In the genomic region with DNA sequence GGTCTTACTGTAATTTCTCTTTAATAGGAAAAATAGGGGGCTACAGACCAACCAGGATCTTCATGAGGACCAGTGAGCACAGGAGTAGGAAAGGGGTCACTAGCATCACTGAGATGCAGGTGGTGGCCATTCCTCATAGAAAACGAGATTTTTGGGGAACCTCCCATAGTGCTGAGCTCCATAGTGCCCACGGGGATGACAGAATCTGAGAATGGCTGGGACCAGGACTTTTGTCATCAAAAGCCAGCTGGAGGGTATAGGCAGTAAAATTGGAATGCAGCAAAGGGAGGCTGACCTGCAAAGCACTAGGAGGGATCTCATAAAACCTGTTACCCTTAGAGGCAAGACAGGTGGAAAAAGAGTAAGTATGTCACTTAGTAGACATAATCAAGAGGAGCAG, we compare ENCODE assay signal across 19 cellular contexts. TPM values are rescaled to one million over a fixed set of nuclear protein-coding genes. Genes with fewer than 3 reads are reported as not detected.
DNase-seq lines count a peak whose midpoint lies in the region; ATAC-seq lines count a peak whose summit lies in the region.
"Had no signal": no experiment of that assay in that cellular context is flagged by ENCODE, and none has a peak within 500 bp of the region (broad histone marks: within the 10 kb centered on the region; RNA-seq: fewer than 3 reads in every experiment).

No MANE protein-coding gene starts in this region.

- H3K27ac Mint-ChIP-seq in IgD-negative memory B cell: peak overlapping the region in 2 of 3 donors; percentile 13 to 73
- H3K27ac Mint-ChIP-seq in activated naive CD8-positive, alpha-beta T cell treated with anti-CD3 and anti-CD28 coated beads, Interleukin-2, amount 50 U/mL, for 24 hours: peak overlapping the region; percentile 100
- peak overlapping the region; percentile 97 for H3K27ac Mint-ChIP-seq in stimulated activated effector memory CD8-positive, alpha-beta T cell treated with anti-CD3 and anti-CD28 coated beads, Interleukin-12 subunit alpha, Interleukin-12 subunit beta, amount 100 ng/mL, for 72 hours

- ATAC-seq in activated T-cell treated with anti-CD3 and anti-CD28 coated beads, Interleukin-2, amount 50 U/mL, for 4 hours: no peak
- ATAC-seq in activated naive CD8-positive, alpha-beta T cell treated with anti-CD3 and anti-CD28 coated beads, Interleukin-2, amount 50 U/mL, for 24 hours: no peak
- ATAC-seq in stimulated activated effector memory CD8-positive, alpha-beta T cell treated with anti-CD3 and anti-CD28 coated beads, Interleukin-12 subunit alpha, Interleukin-12 subunit beta, amount 100 ng/mL, for 72 hours: no peak
- ATAC-seq in HG03521 (IDR thresholded peaks at IDR 0.05; ENCODE audit: unreplicated experiment): no peak
- ATAC-seq in HG03469 (IDR thresholded peaks at IDR 0.05; ENCODE audit: unreplicated experiment): no peak
- ATAC-seq: HCT116 had no signal

- no peaks in the 10 kb centered on the region for H3K9me3 Mint-ChIP-seq in activated T-cell treated with anti-CD3 and anti-CD28 coated beads, Interleukin-2, amount 50 U/mL, for 4 hours
- H3K9me3 Mint-ChIP-seq in IgD-negative memory B cell: no peaks in the 10 kb centered on the region
- H3K9me3 Mint-ChIP-seq in activated naive CD8-positive, alpha-beta T cell treated with anti-CD3 and anti-CD28 coated beads, Interleukin-2, amount 50 U/mL, for 24 hours: no peaks in the 10 kb centered on the region
- no peaks in the 10 kb centered on the region for H3K9me3 Mint-ChIP-seq in stimulated activated effector memory CD8-positive, alpha-beta T cell treated with anti-CD3 and anti-CD28 coated beads, Interleukin-12 subunit alpha, Interleukin-12 subunit beta, amount 100 ng/mL, for 72 hours

- H3K4me1 Mint-ChIP-seq in activated T-cell treated with anti-CD3 and anti-CD28 coated beads, Interleukin-2, amount 50 U/mL, for 4 hours (ENCODE audit: low read depth): peaks cover 71% of the 10 kb centered on the region
- H3K4me1 Mint-ChIP-seq in IgD-negative memory B cell: peaks cover 36 to 57% (median 36%) of the 10 kb centered on the region in 3 donors
- peaks cover 70% of the 10 kb centered on the region for H3K4me1 Mint-ChIP-seq in activated naive CD8-positive, alpha-beta T cell treated with anti-CD3 and anti-CD28 coated beads, Interleukin-2, amount 50 U/mL, for 24 hours
- peaks cover 71% of the 10 kb centered on the region for H3K4me1 Mint-ChIP-seq in stimulated activated effector memory CD8-positive, alpha-beta T cell treated with anti-CD3 and anti-CD28 coated beads, Interleukin-12 subunit alpha, Interleukin-12 subunit beta, amount 100 ng/mL, for 72 hours

- DNase-seq in activated T-cell treated with anti-CD3 and anti-CD28 coated beads, Interleukin-2, amount 50 U/mL, for 4 hours: no peak
- DNase-seq in activated T-cell treated with anti-CD3 and anti-CD28 coated beads, Interleukin-2, amount 50 U/mL, for 1 hour: no peak
- DNase-seq in activated naive CD8-positive, alpha-beta T cell treated with anti-CD3 and anti-CD28 coated beads, Interleukin-2, amount 50 U/mL, for 24 hours: no peak
- DNase-seq in stimulated activated effector memory CD8-positive, alpha-beta T cell treated with anti-CD3 and anti-CD28 coated beads, Interleukin-12 subunit alpha, Interleukin-12 subunit beta, amount 100 ng/mL, for 72 hours (ENCODE audit: low spot score in 2 of 2): peak in 1 of 2 donors; percentile 46
- DNase-seq in SIG-M5 treated with dmso at 0.1 percent for 504 hours (lab: John Stamatoyannopoulos, UW; ENCODE audit: unreplicated experiment): no peak
- DNase-seq: activated CD4-positive, alpha-beta T cell treated with anti-CD3 and anti-CD28 coated beads for 4 hours; activated effector memory CD4-positive, alpha-beta T cell treated with Interleukin-2 at 50 U/mL for 16 hours; MV-4-11; NCI-H2029 treated with DMSO at 0.1 percent for 48 hours; NCI-H510A; occipital lobe; SIG-M5; stimulated activated CD4-positive, alpha-beta T cell treated with anti-CD3 and anti-CD28 coated beads, Interleukin-15, amount 100 ng/mL, for 24 hours; T1000 had no signal

- peak overlapping the region; percentile 39 for H3K4me3 Mint-ChIP-seq in activated T-cell treated with anti-CD3 and anti-CD28 coated beads, Interleukin-2, amount 50 U/mL, for 4 hours
- H3K4me3 Mint-ChIP-seq in IgD-negative memory B cell: peak overlapping the region in 2 of 4 donors; percentile 42 to 80
- no peak overlapping the region for H3K4me3 Mint-ChIP-seq in activated naive CD8-positive, alpha-beta T cell treated with anti-CD3 and anti-CD28 coated beads, Interleukin-2, amount 50 U/mL, for 24 hours
- peak overlapping the region; percentile 86 for H3K4me3 Mint-ChIP-seq in stimulated activated effector memory CD8-positive, alpha-beta T cell treated with anti-CD3 and anti-CD28 coated beads, Interleukin-12 subunit alpha, Interleukin-12 subunit beta, amount 100 ng/mL, for 72 hours

- H3K36me3 Mint-ChIP-seq in activated T-cell treated with anti-CD3 and anti-CD28 coated beads, Interleukin-2, amount 50 U/mL, for 4 hours (ENCODE audit: insufficient read depth): peaks cover 12% of the 10 kb centered on the region
- H3K36me3 Mint-ChIP-seq in IgD-negative memory B cell: peaks cover 7% of the 10 kb centered on the region
- peaks cover 24% of the 10 kb centered on the region for H3K36me3 Mint-ChIP-seq in activated naive CD8-positive, alpha-beta T cell treated with anti-CD3 and anti-CD28 coated beads, Interleukin-2, amount 50 U/mL, for 24 hours (ENCODE audit: low read depth)
- peaks cover 52% of the 10 kb centered on the region for H3K36me3 Mint-ChIP-seq in stimulated activated effector memory CD8-positive, alpha-beta T cell treated with anti-CD3 and anti-CD28 coated beads, Interleukin-12 subunit alpha, Interleukin-12 subunit beta, amount 100 ng/mL, for 72 hours

- no peaks in the 10 kb centered on the region for H3K27me3 Mint-ChIP-seq in activated T-cell treated with anti-CD3 and anti-CD28 coated beads, Interleukin-2, amount 50 U/mL, for 4 hours (ENCODE audit: low read depth)
- no peaks in the 10 kb centered on the region for H3K27me3 Mint-ChIP-seq in IgD-negative memory B cell
- H3K27me3 Mint-ChIP-seq in activated naive CD8-positive, alpha-beta T cell treated with anti-CD3 and anti-CD28 coated beads, Interleukin-2, amount 50 U/mL, for 24 hours: no peaks in the 10 kb centered on the region

RNA-seq across cellular contexts. Expression of a gene that starts 28.4 kb away (rescaled TPM):
- total RNA-seq in activated T-cell treated with anti-CD3 and anti-CD28 coated beads, Interleukin-2, amount 50 U/mL, for 4 hours: 10 to 100 TPM in 2 of 3 donors, 1 to 10 TPM in 1; 6.1 to 12.9 (median 11.0) TPM
- polyA plus RNA-seq in IgD-negative memory B cell: 30.8 TPM
- total RNA-seq: fibroblast of villous mesenchyme had no signal

Comparison
In these comparisons a context has a peak if more than half of its experiments do, and no peak if none do; other contexts are left out.
1. H3K27ac Mint-ChIP-seq: peak in every context shown above with its lines; median percentile 100 in activated naive CD8-positive, alpha-beta T cell treated with anti-CD3 and anti-CD28 coated beads, Interleukin-2, amount 50 U/mL, for 24 hours; 97 in stimulated activated effector memory CD8-positive, alpha-beta T cell treated with anti-CD3 and anti-CD28 coated beads, Interleukin-12 subunit alpha, Interleukin-12 subunit beta, amount 100 ng/mL, for 72 hours; 43 in IgD-negative memory B cell.